1 cellular context compared by ENCODE assay signal in the genomic region with DNA sequence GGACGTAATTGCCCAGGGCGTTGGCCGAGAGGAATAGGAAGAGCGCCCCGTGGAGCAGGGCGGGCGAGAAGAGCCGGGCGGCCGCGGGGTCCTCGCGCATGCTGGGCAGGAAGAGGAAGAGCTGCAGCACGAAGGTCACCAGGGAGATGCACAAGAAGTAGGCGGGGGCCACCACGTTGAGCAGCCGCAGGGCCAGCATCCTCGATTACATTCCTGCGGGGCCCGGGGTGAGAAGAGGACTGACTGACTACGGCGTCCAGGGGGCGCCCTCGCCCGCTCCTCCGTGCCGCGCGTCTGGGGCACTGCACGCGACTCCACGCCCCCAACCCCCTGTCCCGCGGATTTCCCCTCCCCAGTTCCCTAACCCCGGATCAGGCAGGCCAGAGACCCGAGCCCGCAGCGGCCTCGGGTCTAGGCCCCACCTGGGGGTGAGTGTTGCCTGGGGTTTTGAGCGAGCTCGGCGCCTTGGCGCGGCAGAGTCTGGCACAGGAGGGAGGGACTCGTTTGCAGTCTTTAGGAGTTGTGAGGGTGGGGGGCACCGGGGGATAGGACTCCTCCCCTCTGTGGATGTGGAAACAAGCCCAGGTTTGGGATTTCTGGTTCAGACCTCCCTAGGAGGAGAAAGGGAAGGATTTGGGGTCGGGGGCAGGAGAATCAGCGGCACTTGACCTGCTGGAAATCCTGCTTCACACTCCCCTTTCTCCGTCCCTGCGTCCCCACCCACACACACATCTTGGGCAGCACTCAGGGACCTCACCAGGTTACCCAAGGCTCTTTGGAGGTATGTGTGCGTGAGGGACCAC.
TF ChIP-seq lines count a peak whose summit lies in the region.

No MANE protein-coding gene starts in this region.

TF ChIP-seq in WTC11, 78 proteins besides CTCF, POLR2A, EP300 and RAD21 (continued from another document):
- TF ChIP-seq, protein P1, sequence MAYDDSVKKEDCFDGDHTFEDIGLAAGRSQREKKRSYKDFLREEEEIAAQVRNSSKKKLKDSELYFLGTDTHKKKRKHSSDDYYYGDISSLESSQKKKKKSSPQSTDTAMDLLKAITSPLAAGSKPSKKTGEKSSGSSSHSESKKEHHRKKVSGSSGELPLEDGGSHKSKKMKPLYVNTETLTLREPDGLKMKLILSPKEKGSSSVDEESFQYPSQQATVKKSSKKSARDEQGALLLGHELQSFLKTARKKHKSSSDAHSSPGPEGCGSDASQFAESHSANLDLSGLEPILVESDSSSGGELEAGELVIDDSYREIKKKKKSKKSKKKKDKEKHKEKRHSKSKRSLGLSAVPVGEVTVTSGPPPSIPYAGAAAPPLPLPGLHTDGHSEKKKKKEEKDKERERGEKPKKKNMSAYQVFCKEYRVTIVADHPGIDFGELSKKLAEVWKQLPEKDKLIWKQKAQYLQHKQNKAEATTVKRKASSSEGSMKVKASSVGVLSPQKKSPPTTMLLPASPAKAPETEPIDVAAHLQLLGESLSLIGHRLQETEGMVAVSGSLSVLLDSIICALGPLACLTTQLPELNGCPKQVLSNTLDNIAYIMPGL (CRISPR knock-in tag; IDR thresholded peaks at IDR 0.05) = peak; percentile 88; the same call in 1 of the 2 replicates
